In the genomic region with DNA sequence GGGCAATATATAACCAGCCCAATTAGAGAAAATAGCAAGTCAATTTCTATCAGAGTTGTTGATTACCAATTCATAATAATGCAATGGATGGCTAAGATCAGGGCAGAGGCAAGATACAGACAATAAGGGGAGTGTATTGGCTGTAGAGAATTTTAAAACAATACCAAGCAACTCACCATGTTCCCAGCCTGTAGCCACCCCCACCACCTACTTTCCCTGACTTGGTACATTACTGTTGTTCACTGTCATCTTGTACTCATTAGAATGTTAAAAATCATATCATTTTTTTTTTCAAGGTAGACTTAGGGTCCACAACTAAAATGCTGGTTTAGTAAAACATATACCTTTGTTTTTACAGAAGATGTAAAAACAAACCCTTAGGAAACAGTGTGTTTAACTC, we compare ENCODE assay signal across 20 cellular contexts.
"Had no signal": no experiment of that assay in that cellular context is flagged by ENCODE, and none has a peak within 500 bp of the region (broad histone marks: within the 10 kb centered on the region; RNA-seq: fewer than 3 reads in every experiment).

No MANE protein-coding gene starts in this region.

- FAIRE-seq: colon, kidney, small intestine had no signal

- H3K4me3 Mint-ChIP-seq: dendritic cell treated with granulocyte-macrophage colony-stimulating factor and Interleukin-4, amounts not matched to agents 40 ng/mL and 50 ng/mL, for 4 days; effector memory CD8-positive, alpha-beta T cell; memory B cell; mesothelial cell of epicardium had no signal

- H3K9me3 Mint-ChIP-seq: dendritic cell treated with granulocyte-macrophage colony-stimulating factor and Interleukin-4, amounts not matched to agents 40 ng/mL and 50 ng/mL, for 4 days; effector memory CD8-positive, alpha-beta T cell; memory B cell; mesothelial cell of epicardium had no signal

- H3K9me3 ChIP-seq: esophagus muscularis mucosa, gastrocnemius medialis, left ventricle myocardium inferior, lower lobe of right lung, suprapubic skin, thyroid gland, upper lobe of left lung, uterus had no signal

- H3K27me3 ChIP-seq: esophagus muscularis mucosa, gastrocnemius medialis, suprapubic skin, thyroid gland, upper lobe of left lung, uterus had no signal

- H3K4me3 ChIP-seq: esophagus muscularis mucosa, gastrocnemius medialis, left ventricle myocardium inferior, lower lobe of right lung, suprapubic skin, thyroid gland, upper lobe of left lung, uterus had no signal

- H3K27ac Mint-ChIP-seq: dendritic cell treated with granulocyte-macrophage colony-stimulating factor and Interleukin-4, amounts not matched to agents 40 ng/mL and 50 ng/mL, for 4 days; memory B cell; mesothelial cell of epicardium had no signal

- ATAC-seq: effector memory CD8-positive, alpha-beta T cell; gastrocnemius medialis; left cardiac atrium; lower lobe of right lung; stimulated activated naive CD8-positive, alpha-beta T cell treated with anti-CD3 and anti-CD28 coated beads, Interleukin-15, Interleukin-2, amounts not matched to agents 100 U/mL and 50 U/mL, for 24 hours had no signal

- H3K36me3 ChIP-seq: uterus had no signal

- H3K27me3 Mint-ChIP-seq: dendritic cell treated with granulocyte-macrophage colony-stimulating factor and Interleukin-4, amounts not matched to agents 40 ng/mL and 50 ng/mL, for 4 days; effector memory CD8-positive, alpha-beta T cell; memory B cell had no signal

- H3K4me1 ChIP-seq: gastrocnemius medialis, left ventricle myocardium inferior, lower lobe of right lung, suprapubic skin, thyroid gland, uterus had no signal

- DNase-seq: effector memory CD8-positive, alpha-beta T cell; gastrocnemius medialis; kidney; left cardiac atrium; left ventricle myocardium inferior; lower lobe of right lung; posterior cingulate gyrus; small intestine; stimulated activated CD4-positive, alpha-beta T cell treated with anti-CD3 and anti-CD28 coated beads, Interleukin-12 subunit alpha, Interleukin-12 subunit beta, amount 100 ng/mL, for 4 hours; stimulated activated naive CD8-positive, alpha-beta T cell treated with anti-CD3 and anti-CD28 coated beads, Interleukin-15, Interleukin-2, amounts not matched to agents 100 U/mL and 50 U/mL, for 24 hours; thyroid gland; upper lobe of left lung; uterus had no signal

- H3K4me1 Mint-ChIP-seq: mesothelial cell of epicardium had no signal

- H3K27ac ChIP-seq: epithelial cell of prostate, esophagus muscularis mucosa, gastrocnemius medialis, left ventricle myocardium inferior, lower lobe of right lung, suprapubic skin, thyroid gland, upper lobe of left lung, uterus had no signal
